ENCODE assay signal across 8 cellular contexts in genomic region chrX:37685452-37686347, GRCh38. TPM values are rescaled to one million over a fixed set of nuclear protein-coding genes. Genes with fewer than 3 reads are reported as not detected.
DNase-seq lines count a peak whose midpoint lies in the region; ATAC-seq and TF ChIP-seq lines count a peak whose summit lies in the region.

XK (plus strand) TSS chrX:37685791; CDS start chrX:37685962, 171 bp downstream.

- peak within 1 kb of the TSS; percentile 76 for H3K4me3 Mint-ChIP-seq in natural killer cell

- ATAC-seq in HG03066 (IDR thresholded peaks at IDR 0.05; ENCODE audit: low read depth, unreplicated experiment), result peak; percentile 76
- peak; percentile 83 to 89 (median 84) for ATAC-seq in natural killer cell

- H3K9me3 ChIP-seq in testis, result no peaks in the 10 kb centered on the region

- peaks cover 0 to 7% of the 10 kb centered on the region in 2 donors for H3K27me3 Mint-ChIP-seq in natural killer cell (ENCODE audit: low read depth in 2 of 2)

- no peaks in the 10 kb centered on the region for H3K9me3 Mint-ChIP-seq in natural killer cell

- H3K27ac Mint-ChIP-seq in natural killer cell, result no peak within 1 kb of the TSS

- DNase-seq in NCI-H2081 (lab: John Stamatoyannopoulos, UW) (peak; percentile 54 to 67), NCI-H2081 treated with DMSO at 0.1 percent for 48 hours (lab: John Stamatoyannopoulos, UW) (no peak), NCI-H69 (lab: John Stamatoyannopoulos, UW) (peak; percentile 92), fibroblast of pulmonary artery (ENCODE audit: low read depth) (peak; percentile 21), natural killer cell (peak; percentile 16), testis (peak; percentile 71)
- peak; percentile 40 to 65 for DNase-seq in activated T-cell treated with anti-CD3 and anti-CD28 coated beads, Interleukin-2, amount 50 U/mL, for 48 hours

- no peaks in the 10 kb centered on the region for H3K36me3 Mint-ChIP-seq in natural killer cell

- H3K4me3 ChIP-seq in fibroblast of pulmonary artery (replicated peaks; ENCODE audit: low read depth, low read length) (peak within 1 kb of the TSS; percentile 32), testis (peak within 1 kb of the TSS; percentile 47 to 53)

- H3K27ac ChIP-seq in testis, result peak within 1 kb of the TSS in 1 of 2 donors; percentile 59

- H3K4me1 Mint-ChIP-seq in natural killer cell, result peaks cover 4 to 6% of the 10 kb centered on the region in 2 donors

- no peak for TF ChIP-seq POLR2A in testis (IDR thresholded peaks at IDR 0.05)

- TF ChIP-seq CTCF in fibroblast of pulmonary artery (IDR thresholded peaks at IDR 0.05; ENCODE audit: low read length, missing control alignments), result no peak
- no peak for TF ChIP-seq CTCF in natural killer cell (IDR thresholded peaks at IDR 0.05)
- no peak for TF ChIP-seq CTCF in testis (IDR thresholded peaks at IDR 0.05)

- H3K27me3 ChIP-seq in testis, result no peaks in the 10 kb centered on the region

- H3K36me3 ChIP-seq in testis (ENCODE audit: low read depth, missing control alignments), result no peaks in the 10 kb centered on the region

- WGBS in testis, 2 donors, result 5% methylated on average over 27 of the region's 96 CpGs; no CpG with 5 or more reads in 1 of the 2 donors

- intact Hi-C loops in natural killer cell (cut with micrococcal nuclease), result no loop called here
- intact Hi-C loops in testis (cut with DNase I; ENCODE audit: low total_unique reads), result no loop called here

- no peaks in the 10 kb centered on the region for H3K4me1 ChIP-seq in testis

RNA-seq across cellular contexts. Expression of gene XK, which starts in this region (rescaled TPM):
- total RNA-seq in natural killer cell (1 to 10 TPM in 1 of 3 donors, under 1 TPM in 2; 0.29 to 1.3 (median 0.56) TPM), testis (1 to 10 TPM; 3.3 to 4.3 TPM)
- polyA plus RNA-seq in testis (ENCODE audit: insufficient read depth, low read depth, low replicate concordance), result 2.6 TPM
